ENCODE assay signal across 15 cellular contexts in genomic region chr14:70666364-70666691, GRCh38. TPM values are rescaled to one million over a fixed set of nuclear protein-coding genes. Genes with fewer than 3 reads are reported as not detected.
DNase-seq lines count a peak whose midpoint lies in the region; ATAC-seq and TF ChIP-seq lines count a peak whose summit lies in the region.
"Had no signal": no experiment of that assay in that cellular context is flagged by ENCODE, and none has a peak within 500 bp of the region (broad histone marks: within the 10 kb centered on the region; RNA-seq: fewer than 3 reads in every experiment).

No MANE protein-coding gene starts in this region.

- no peak overlapping the region for H2BK20ac ChIP-seq in IMR-90 (ENCODE audit: low read depth, low read length)

- peaks cover 4% of the 10 kb centered on the region; the same call in 1 of the 2 replicates for H3K27me3 ChIP-seq in IMR-90 (ENCODE audit: control insufficient read depth, insufficient read depth, low read length)
- H3K27me3 ChIP-seq: heart right ventricle, uterus had no signal

- TF ChIP-seq CTCF in C4-2B (conservative IDR thresholded peaks at IDR 0.05): no peak
- no peak for TF ChIP-seq CTCF in IMR-90 (conservative IDR thresholded peaks at IDR 0.05; ENCODE audit: low read depth, low read length)

- POLR2A ChIA-PET in IMR-90 (lab: Charles Lee; ENCODE audit: unreplicated experiment): no interaction called here
- POLR2A ChIA-PET in activated naive CD8-positive, alpha-beta T cell treated with anti-CD3 and anti-CD28 coated beads, Interleukin-2, amount 10 ng/mL, durations not matched to agents 7 days and 5 days (lab: Charles Lee): interaction anchor here (0.7 kb wide), 1 partner anchor 25 kb away, joined by 3 read pairs; no protein-coding TSS in a partner anchor

- peak overlapping the region; percentile 41; the same call in 1 of the 2 replicates for H2BK120ac ChIP-seq in IMR-90 (ENCODE audit: low read depth, low read length)

- H3K36me3 Mint-ChIP-seq in activated naive CD8-positive, alpha-beta T cell treated with anti-CD3 and anti-CD28 coated beads, Interleukin-2, amount 10 ng/mL, durations not matched to agents 7 days and 5 days: peaks cover 38% of the 10 kb centered on the region
- peaks cover 5 to 22% of the 10 kb centered on the region in 2 donors for H3K36me3 Mint-ChIP-seq in naive B cell

- H4K20me1 ChIP-seq in IMR-90 (ENCODE audit: insufficient read depth, low read length): no peaks in the 10 kb centered on the region

- no peak overlapping the region for H3K4ac ChIP-seq in IMR-90 (ENCODE audit: low read depth, low read length)

- BruUV-seq in IMR-90 (replicated peaks; lab: Mats Ljungman, UMichigan): no TSS peak

- H3K9ac ChIP-seq in IMR-90 (ENCODE audit: low read depth, low read length): no peak overlapping the region

- H3K56ac ChIP-seq in IMR-90 (ENCODE audit: extremely low read depth, insufficient read depth, low read length): no peak overlapping the region

- intact Hi-C loops in IMR-90 (cut with micrococcal nuclease): no loop called here

- dilution Hi-C loops in IMR-90 (cut with HindIII; ENCODE audit: low sequenced_read_pairs, unreplicated experiment): no loop called here

- no peak overlapping the region for H2AFZ ChIP-seq in IMR-90 (replicated peaks; ENCODE audit: low read length, poor library complexity)

- no peak overlapping the region for H2AK5ac ChIP-seq in IMR-90 (ENCODE audit: low read depth, low read length)

- no peaks in the 10 kb centered on the region for H3K9me1 ChIP-seq in IMR-90 (ENCODE audit: insufficient read depth, low read length)

- H3K9me3 ChIP-seq in IMR-90 (ENCODE audit: control insufficient read depth, insufficient read depth, low read length): no peaks in the 10 kb centered on the region
- H3K9me3 ChIP-seq: heart right ventricle, psoas muscle, uterus had no signal

- no peak for TF ChIP-seq POLR2A in IMR-90 (IDR thresholded peaks at IDR 0.05; ENCODE audit: low read depth, low read length)

- H3K14ac ChIP-seq in IMR-90 (replicated peaks; ENCODE audit: low read depth, low read length): no peak overlapping the region

- H3K27ac Mint-ChIP-seq in activated naive CD8-positive, alpha-beta T cell treated with anti-CD3 and anti-CD28 coated beads, Interleukin-2, amount 10 ng/mL, durations not matched to agents 7 days and 5 days: peak overlapping the region; percentile 76
- peak overlapping the region; percentile 79 to 97 (median 91) for H3K27ac Mint-ChIP-seq in naive B cell

- H2AK9ac ChIP-seq in IMR-90 (replicated peaks; ENCODE audit: low read depth, low read length, poor library complexity): no peak overlapping the region

- H2BK5ac ChIP-seq in IMR-90 (ENCODE audit: low read depth, low read length, poor library complexity, severe bottlenecking): no peak overlapping the region

- H3K79me1 ChIP-seq in IMR-90 (ENCODE audit: low read depth in 1 of 2, low read length in 2 of 2): no peaks in the 10 kb centered on the region

- H4K8ac ChIP-seq in IMR-90 (ENCODE audit: low read depth in 2 of 2, low read length in 2 of 2): peak overlapping the region in 1 of 2 experiments; percentile 17; a peak in 1 of 4 replicates

- peak; percentile 46 for ATAC-seq in IMR-90 (ENCODE audit: low read depth)
- ATAC-seq in activated naive CD8-positive, alpha-beta T cell treated with anti-CD3 and anti-CD28 coated beads, Interleukin-2, amount 10 ng/mL, durations not matched to agents 7 days and 5 days (ENCODE audit: low read depth): no peak
- ATAC-seq in naive B cell (ENCODE audit: low read depth in 2 of 2): no peak
- ATAC-seq in HG02763 (IDR thresholded peaks at IDR 0.05; ENCODE audit: unreplicated experiment): no peak
- ATAC-seq: heart right ventricle had no signal

- H3K23ac ChIP-seq in IMR-90 (ENCODE audit: low read depth, low read length): no peak overlapping the region

- peak overlapping the region; percentile 82 for H3K27ac ChIP-seq in C4-2B
- H3K27ac ChIP-seq in IMR-90 (ENCODE audit: insufficient read depth, low read length): no peak overlapping the region
- H3K27ac ChIP-seq: heart right ventricle, psoas muscle, uterus had no signal

- DNase-seq in IMR-90: no peak
- no peak for DNase-seq in activated naive CD8-positive, alpha-beta T cell treated with anti-CD3 and anti-CD28 coated beads, Interleukin-2, amount 10 ng/mL, durations not matched to agents 7 days and 5 days
- no peak for DNase-seq in naive B cell
- DNase-seq in cerebellar cortex (ENCODE audit: low spot score): no peak
- DNase-seq in hypothalamus (lab: John Stamatoyannopoulos, UW): no peak
- no peak for DNase-seq in KG1 (lab: John Stamatoyannopoulos, UW)
- DNase-seq: activated CD4-positive, CD25-positive, alpha-beta regulatory T cell treated with anti-CD3 and anti-CD28 coated beads, Interleukin-2, amount 50 U/mL, for 72 hours; activated naive CD4-positive, alpha-beta T cell; C1 segment of cervical spinal cord; heart right ventricle; Karpas-422; psoas muscle; uterus had no signal

- peaks cover 1% of the 10 kb centered on the region; the same call in 1 of the 2 replicates for H3K4me1 ChIP-seq in IMR-90 (ENCODE audit: control insufficient read depth, insufficient read depth, low read length)
- H3K4me1 ChIP-seq: uterus had no signal

- WGBS in IMR-90 (ENCODE audit: extremely low coverage in 2 of 2, insufficient read length in 1 of 2), 2 experiments: no CpG with 5 or more reads among the region's 1 CpG

- H3K9me3 Mint-ChIP-seq in activated naive CD8-positive, alpha-beta T cell treated with anti-CD3 and anti-CD28 coated beads, Interleukin-2, amount 10 ng/mL, durations not matched to agents 7 days and 5 days: no peaks in the 10 kb centered on the region
- peaks cover 0 to 2% (median 0%) of the 10 kb centered on the region in 7 donors for H3K9me3 Mint-ChIP-seq in naive B cell

- H4K91ac ChIP-seq in IMR-90 (ENCODE audit: insufficient read depth, low read depth, low read length): no peak overlapping the region

- no peak overlapping the region for H3K4me2 ChIP-seq in IMR-90 (ENCODE audit: low read depth, low read length)

- no peak overlapping the region for H3K4me3 Mint-ChIP-seq in activated naive CD8-positive, alpha-beta T cell treated with anti-CD3 and anti-CD28 coated beads, Interleukin-2, amount 10 ng/mL, durations not matched to agents 7 days and 5 days
- H3K4me3 Mint-ChIP-seq in naive B cell: peak overlapping the region in 7 of 8 donors; percentile 57 to 88 (median 79)

- H3K4me1 Mint-ChIP-seq in activated naive CD8-positive, alpha-beta T cell treated with anti-CD3 and anti-CD28 coated beads, Interleukin-2, amount 10 ng/mL, durations not matched to agents 7 days and 5 days: peaks cover 34% of the 10 kb centered on the region
- H3K4me1 Mint-ChIP-seq in naive B cell: peaks cover 71 to 99% (median 86%) of the 10 kb centered on the region in 3 donors

- CTCF ChIA-PET in IMR-90 (lab: Yijun Ruan, JAX): no interaction called here

- no peak overlapping the region for H2BK15ac ChIP-seq in IMR-90 (ENCODE audit: low read depth, low read length)

- no peak overlapping the region for H3K18ac ChIP-seq in IMR-90 (ENCODE audit: low read depth, low read length)

- no peak overlapping the region for H3K4me3 ChIP-seq in IMR-90 (ENCODE audit: insufficient read depth, low read depth, low read length)
- H3K4me3 ChIP-seq: heart right ventricle, psoas muscle, uterus had no signal

- in situ Hi-C loops in IMR-90 (cut with MboI; ENCODE audit: low sequenced_read_pairs): no loop called here

- TF ChIP-seq RAD21 in IMR-90 (IDR thresholded peaks at IDR 0.05; ENCODE audit: low read length): no peak

- H3K27me3 Mint-ChIP-seq in activated naive CD8-positive, alpha-beta T cell treated with anti-CD3 and anti-CD28 coated beads, Interleukin-2, amount 10 ng/mL, durations not matched to agents 7 days and 5 days: no peaks in the 10 kb centered on the region
- H3K27me3 Mint-ChIP-seq in naive B cell: no peaks in the 10 kb centered on the region

- H3K36me3 ChIP-seq in IMR-90 (ENCODE audit: control insufficient read depth, insufficient read depth, low read length): no peaks in the 10 kb centered on the region
- H3K36me3 ChIP-seq: heart right ventricle, uterus had no signal

- no peak overlapping the region for H4K5ac ChIP-seq in IMR-90 (ENCODE audit: low read depth, low read length)

TF ChIP-seq in IMR-90, 13 proteins besides CTCF, POLR2A, EP300 and RAD21 (continues in another document):
- TF ChIP-seq FOS (IDR thresholded peaks at IDR 0.05; ENCODE audit: low read depth, low read length) (no peak), NFE2L2 (IDR thresholded peaks at IDR 0.05; ENCODE audit: low read depth, low read length) (no peak), USF2 (IDR thresholded peaks at IDR 0.05; ENCODE audit: low read depth, low read length) (no peak), MAFK (IDR thresholded peaks at IDR 0.05; ENCODE audit: low read depth, low read length) (no peak), CEBPB (IDR thresholded peaks at IDR 0.05; ENCODE audit: low read depth, low read length) (no peak), BHLHE40 (IDR thresholded peaks at IDR 0.05; ENCODE audit: low read depth, low read length) (no peak), MAZ (IDR thresholded peaks at IDR 0.05; ENCODE audit: borderline replicate concordance, low read depth, low read length) (no peak), SMC3 (IDR thresholded peaks at IDR 0.05; ENCODE audit: low read depth, low read length) (no peak), ELK1 (IDR thresholded peaks at IDR 0.05; ENCODE audit: borderline replicate concordance, low read depth, low read length) (no peak)

RNA-seq across cellular contexts. Expression of gene TTC9, which starts 24.6 kb away (rescaled TPM):
- not detected in 2 replicates for total RNA-seq in IMR-90 (2012; rRNA removed)
- polyA plus RNA-seq in IMR-90 (2012; rRNA removed) (0.01 and 0.02 TPM in 2 replicates), naive B cell (ENCODE audit: low read depth in 6 of 6) (10 to 100 TPM; 11.7 to 24.2 (median 18.0) TPM)
- 0.01 TPM in 2 replicates for polyA plus RNA-seq in IMR-90 (2012; cell fraction: cytosol; rRNA removed)
- polyA plus RNA-seq in IMR-90 (2012; cell fraction: nucleus; rRNA removed; ENCODE audit: low replicate concordance): 0.01 and 0.02 TPM in 2 replicates
- total RNA-seq in activated naive CD8-positive, alpha-beta T cell treated with anti-CD3 and anti-CD28 coated beads, Interleukin-2, amount 10 ng/mL, durations not matched to agents 7 days and 5 days: 10 to 100 TPM; 16.6 to 17.2 TPM

Comparison
In these comparisons a context has a peak if more than half of its experiments do, and no peak if none do; other contexts are left out.
1. RNA of gene TTC9, which starts 24.6 kb away (total RNA-seq): 16.6 to 17.2 TPM in activated naive CD8-positive, alpha-beta T cell treated with anti-CD3 and anti-CD28 coated beads, Interleukin-2, amount 10 ng/mL, durations not matched to agents 7 days and 5 days; not detected in IMR-90; every median in the first group is over 10 times any median in the second.